Comparison of ENCODE assay signal across 1 cellular context in genomic region chr3:46918202-46918601, GRCh38.
TF ChIP-seq lines count a peak whose summit lies in the region.

No MANE protein-coding gene starts in this region.

TF ChIP-seq in K562, 482 proteins besides CTCF, POLR2A, EP300 and RAD21:
- TF ChIP-seq SMAD4 (CRISPR knock-in tag; conservative IDR thresholded peaks at IDR 0.05) = no peak
- TF ChIP-seq POLR2AphosphoS2 (IDR thresholded peaks at IDR 0.05; ENCODE audit: low read length) = peak; percentile 89; the same call in 1 of the 2 replicates
- TF ChIP-seq ELF1 (tag; IDR thresholded peaks at IDR 0.05) = no peak
- TF ChIP-seq KAT2B (IDR thresholded peaks at IDR 0.05; ENCODE audit: low read depth, low read length) = no peak
- no peak for TF ChIP-seq CTBP1 (IDR thresholded peaks at IDR 0.05; ENCODE audit: borderline replicate concordance)
- no peak for TF ChIP-seq NR2C2 (CRISPR knock-in tag; IDR thresholded peaks at IDR 0.05)
- no peak for TF ChIP-seq NR2C2 (tag; IDR thresholded peaks at IDR 0.05)
- no peak for TF ChIP-seq HNRNPK (IDR thresholded peaks at IDR 0.05; ENCODE audit: low read depth, low read length, poor library complexity, severe bottlenecking)
